In genomic region chr10:117552156-117552620, GRCh38 we compare ENCODE assay signal across 1 cellular context.
TF ChIP-seq lines count a peak whose summit lies in the region.

No MANE protein-coding gene starts in this region.

TF ChIP-seq in H1, 55 proteins besides CTCF, POLR2A, EP300 and RAD21:
- TF ChIP-seq RNF2 (IDR thresholded peaks at IDR 0.05; ENCODE audit: borderline replicate concordance, low read depth, low read length, missing control alignments, poor library complexity, severe bottlenecking) (peak; percentile 3), EZH2 (IDR thresholded peaks at IDR 0.05; ENCODE audit: low read depth, low read length, severe bottlenecking) (peak; percentile 89), TBP (IDR thresholded peaks at IDR 0.05; ENCODE audit: low read depth, low read length) (peak; percentile 43; the same call in 1 of the 2 replicates), SUZ12 (IDR thresholded peaks at IDR 0.05; ENCODE audit: low read length) (peak; percentile 95), E2F6 (IDR thresholded peaks at IDR 0.05) (0 out of 2 replicates have a peak, but pooled peaks have one; percentile 20), USF2 (IDR thresholded peaks at IDR 0.05; ENCODE audit: low read length) (no peak), SP1 (IDR thresholded peaks at IDR 0.05; ENCODE audit: low read depth, low read length) (no peak)
